ENCODE assay signal across 21 cellular contexts in genomic region chr6:46967950-46968349, GRCh38. TPM values are rescaled to one million over a fixed set of nuclear protein-coding genes. Genes with fewer than 3 reads are reported as not detected.
DNase-seq lines count a peak whose midpoint lies in the region; FAIRE-seq and TF ChIP-seq lines count a peak whose summit lies in the region.
"Had no signal": no experiment of that assay in that cellular context is flagged by ENCODE, and none has a peak within 500 bp of the region (broad histone marks: within the 10 kb centered on the region; RNA-seq: fewer than 3 reads in every experiment).

No MANE protein-coding gene starts in this region.

- H3K9me3 ChIP-seq in kidney (ENCODE audit: control insufficient read depth in 1 of 2, low read length in 2 of 2) (no peaks in the 10 kb centered on the region), small intestine (ENCODE audit: control insufficient read depth, low read depth) (no peaks in the 10 kb centered on the region)
- H3K9me3 ChIP-seq: Caco-2 had no signal

- DNase-seq in RCC 7860 (ENCODE audit: low spot score) (no peak), bronchial epithelial cell (ENCODE audit: low read depth) (peak; percentile 49), kidney (no peak), renal cortical epithelial cell (ENCODE audit: low read depth) (peak; percentile 46), NCI-H187 (lab: John Stamatoyannopoulos, UW) (no peak), small intestine (no peak), NCI-H1092 (lab: John Stamatoyannopoulos, UW) (no peak)
- DNase-seq: ACHN; AML-193; Caco-2; CD4-positive, alpha-beta T cell; GDM1; HCEC 1CT; IMR-90 had no signal

- H3K27ac ChIP-seq in kidney (ENCODE audit: low read depth in 2 of 2, low read length in 2 of 2) (no peak overlapping the region), small intestine (ENCODE audit: low read depth in 1 of 2, low read length in 1 of 2) (no peak overlapping the region)
- H3K27ac ChIP-seq: C4-2B had no signal

- no peak overlapping the region for H3K4me3 ChIP-seq in bronchial epithelial cell (ENCODE audit: low read depth, low read length)
- H3K4me3 ChIP-seq in kidney (ENCODE audit: low read length in 2 of 2), result no peak overlapping the region
- no peak overlapping the region for H3K4me3 ChIP-seq in small intestine (ENCODE audit: low read depth in 1 of 2, low read length in 2 of 2)
- H3K4me3 ChIP-seq: GM23338 had no signal

- no peak for TF ChIP-seq CTCF in bronchial epithelial cell (IDR thresholded peaks at IDR 0.05; ENCODE audit: insufficient read depth, low read length, severe bottlenecking)
- no peak for TF ChIP-seq CTCF in kidney (IDR thresholded peaks at IDR 0.05; ENCODE audit: borderline replicate concordance, extremely low read depth, insufficient read depth)

- no peak overlapping the region for H3K9ac ChIP-seq in kidney (ENCODE audit: low read length in 2 of 2)

- H3K4me1 ChIP-seq in kidney (ENCODE audit: control insufficient read depth in 1 of 2, insufficient read depth in 1 of 2, low read depth in 1 of 2, low read length in 2 of 2), result no peaks in the 10 kb centered on the region
- no peaks in the 10 kb centered on the region for H3K4me1 ChIP-seq in small intestine (ENCODE audit: control insufficient read depth in 2 of 2, insufficient read depth in 1 of 2, low read depth in 1 of 2, low read length in 1 of 2)

- H3K36me3 ChIP-seq in bronchial epithelial cell (ENCODE audit: control insufficient read depth, insufficient read depth, low read length) (no peaks in the 10 kb centered on the region), kidney (ENCODE audit: control insufficient read depth in 1 of 2, insufficient read depth in 2 of 2, low read length in 2 of 2) (no peaks in the 10 kb centered on the region), small intestine (ENCODE audit: control insufficient read depth in 2 of 2, insufficient read depth in 2 of 2, low read length in 2 of 2) (no peaks in the 10 kb centered on the region)

- FAIRE-seq in RCC 7860 (lab: Jason Lieb, UNC) (peak; percentile 83), bronchial epithelial cell (lab: Jason Lieb, UNC) (no peak), kidney (lab: Jason Lieb, UNC) (peak; percentile 58), small intestine (lab: Jason Lieb, UNC) (no peak)
- FAIRE-seq: GM12892, GM18507, H54, HTR-8/SVneo had no signal

- H3K27me3 ChIP-seq in bronchial epithelial cell (ENCODE audit: control insufficient read depth, insufficient read depth, low read length) (peaks cover 1% of the 10 kb centered on the region), small intestine (ENCODE audit: control insufficient read depth in 2 of 2, insufficient read depth in 2 of 2, low read length in 2 of 2) (no peaks in the 10 kb centered on the region)

- intact Hi-C loops in kidney (cut with DNase I), result no loop called here

RNA-seq across cellular contexts. Expression of gene ADGRF5, which starts 46.2 kb away (rescaled TPM):
- total RNA-seq in bronchial epithelial cell (not detected in 2 replicates), kidney (51.7 TPM), renal cortical epithelial cell (0.17 and 0.70 TPM in 2 replicates)
- polyA plus RNA-seq in kidney (ENCODE audit: insufficient read depth, low read depth, low replicate concordance) (44.1 TPM), small intestine (1 to 10 TPM in 1 of 3 donors, under 1 TPM in 2; 0.45 to 7.4 (median 0.54) TPM)
- total RNA-seq: Caco-2; CD4-positive, alpha-beta T cell; GM23338; IMR-90 had no signal
- polyA plus RNA-seq: BJ, GM23338, IMR-90 had no signal

Comparison
In these comparisons a context has a peak if more than half of its experiments do, and no peak if none do; other contexts are left out.
1. DNase-seq: peak in bronchial epithelial cell (single experiment) and renal cortical epithelial cell (single experiment); none in RCC 7860 (single experiment), kidney (single experiment), NCI-H187 (0 of 2), small intestine (single experiment) and NCI-H1092 (single experiment).
2. RNA of gene ADGRF5, which starts 46.2 kb away (total RNA-seq): 51.7 TPM in kidney (single experiment); 0.17 to 0.70 TPM in renal cortical epithelial cell and not detected in bronchial epithelial cell; every median in the first group is over 10 times any median in the second.